9 cellular contexts compared by ENCODE assay signal in the genomic region with DNA sequence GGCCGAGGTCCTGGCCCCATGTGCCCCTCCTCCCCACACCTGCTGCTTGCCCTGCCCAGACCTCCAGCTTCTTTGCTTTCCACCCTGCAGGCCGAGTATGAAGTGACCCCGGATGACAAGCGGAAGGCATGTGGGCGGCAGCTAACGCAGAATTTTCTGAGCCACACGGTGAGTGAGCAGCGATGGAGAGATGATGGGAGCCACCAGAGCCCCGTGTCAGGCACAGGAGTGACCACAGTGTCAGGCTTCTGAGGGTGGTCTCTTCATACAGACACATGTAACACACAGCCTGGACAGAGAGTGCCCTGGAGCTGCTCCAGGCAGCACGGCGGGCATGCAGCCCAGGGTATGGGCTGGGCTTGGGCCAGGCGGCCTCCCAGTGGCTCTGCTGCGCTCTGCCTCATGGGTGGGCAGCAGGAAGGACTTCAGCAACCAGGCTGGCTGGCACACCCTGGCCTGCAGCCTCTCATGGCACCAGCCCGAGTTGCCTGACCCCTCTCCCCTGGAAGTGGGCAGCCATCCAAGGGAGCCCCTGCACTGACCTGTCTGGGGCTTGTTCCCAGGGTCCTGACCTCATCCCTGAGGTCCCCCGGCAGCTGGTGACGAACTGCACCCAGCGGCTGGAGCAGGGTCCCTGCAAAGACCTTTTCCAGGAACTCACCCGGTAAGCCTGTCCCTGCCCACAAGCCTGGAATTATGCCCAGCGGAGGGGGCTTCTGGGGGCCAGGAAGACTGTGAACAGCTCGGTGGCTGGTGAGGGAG. TPM values are rescaled to one million over a fixed set of nuclear protein-coding genes. Genes with fewer than 3 reads are reported as not detected.
DNase-seq lines count a peak whose midpoint lies in the region; ATAC-seq and TF ChIP-seq lines count a peak whose summit lies in the region.
"Had no signal": no experiment of that assay in that cellular context is flagged by ENCODE, and none has a peak within 500 bp of the region (broad histone marks: within the 10 kb centered on the region; RNA-seq: fewer than 3 reads in every experiment).

No MANE protein-coding gene starts in this region.

- no peaks in the 10 kb centered on the region for H3K9me3 Mint-ChIP-seq in activated CD8-positive, alpha-beta T cell treated with anti-CD3 and anti-CD28 coated beads for 36 hours
- H3K9me3 Mint-ChIP-seq: GM23338 had no signal

- CTCF ChIA-PET in activated CD8-positive, alpha-beta T cell treated with anti-CD3 and anti-CD28 coated beads for 36 hours (lab: Charles Lee), result interaction anchor here (0.7 to 7.0 kb wide), 16 partner anchors 10 to 123 kb away, joined by 3 to 71 read pairs (median 5); partner anchors contain the start of genes F12, LMAN2 and PRR7

- peak; percentile 5 for ATAC-seq in HG03025 (IDR thresholded peaks at IDR 0.05; ENCODE audit: low FRiP score, unreplicated experiment)
- ATAC-seq in activated CD8-positive, alpha-beta T cell treated with anti-CD3 and anti-CD28 coated beads for 36 hours, result peak; percentile 5
- ATAC-seq in right cardiac atrium, result peak; percentile 14 to 42
- peak; percentile 4 for ATAC-seq in stimulated activated naive CD8-positive, alpha-beta T cell treated with anti-CD3 and anti-CD28 coated beads, Interleukin-15, Interleukin-2, amounts not matched to agents 100 U/mL and 50 U/mL, for 24 hours
- ATAC-seq in HG03097 (IDR thresholded peaks at IDR 0.05; ENCODE audit: low FRiP score, unreplicated experiment), result no peak
- ATAC-seq in GM18861 (IDR thresholded peaks at IDR 0.05; ENCODE audit: unreplicated experiment), result no peak
- ATAC-seq: GM23338 had no signal

- H3K27ac Mint-ChIP-seq in activated CD8-positive, alpha-beta T cell treated with anti-CD3 and anti-CD28 coated beads for 36 hours, result peak overlapping the region; percentile 98
- H3K27ac Mint-ChIP-seq: GM23338 had no signal

- H3K9me3 ChIP-seq in right cardiac atrium (ENCODE audit: control insufficient read depth, low read length), result no peaks in the 10 kb centered on the region

- POLR2A ChIA-PET in activated CD8-positive, alpha-beta T cell treated with anti-CD3 and anti-CD28 coated beads for 36 hours (lab: Charles Lee), result interaction anchor here (0.7 to 15.2 kb wide), 13 partner anchors 10 to 124 kb away, joined by 3 to 606 read pairs (median 6); partner anchors contain the start of gene PRR7

- no peaks in the 10 kb centered on the region for H3K27me3 ChIP-seq in right cardiac atrium (ENCODE audit: control insufficient read depth, insufficient read depth)

- peak overlapping the region; percentile 97 for H3K4me3 Mint-ChIP-seq in activated CD8-positive, alpha-beta T cell treated with anti-CD3 and anti-CD28 coated beads for 36 hours
- H3K4me3 Mint-ChIP-seq: GM23338 had no signal

- H3K27ac ChIP-seq in right cardiac atrium (ENCODE audit: low read length), result no peak overlapping the region

- WGBS in right cardiac atrium, result 81% methylated on average over 20 of the region's 20 CpGs

- no peaks in the 10 kb centered on the region for H3K27me3 Mint-ChIP-seq in activated CD8-positive, alpha-beta T cell treated with anti-CD3 and anti-CD28 coated beads for 36 hours

- H3K36me3 Mint-ChIP-seq in activated CD8-positive, alpha-beta T cell treated with anti-CD3 and anti-CD28 coated beads for 36 hours (ENCODE audit: low read depth), result peaks cover 87% of the 10 kb centered on the region

- H3K4me1 Mint-ChIP-seq in activated CD8-positive, alpha-beta T cell treated with anti-CD3 and anti-CD28 coated beads for 36 hours (ENCODE audit: low read depth), result peaks cover 62% of the 10 kb centered on the region

- DNase-seq in activated CD8-positive, alpha-beta T cell treated with anti-CD3 and anti-CD28 coated beads for 36 hours, result peak; percentile 85
- DNase-seq in right cardiac atrium, result peak in 2 of 3 donors; percentile 65 to 69
- peak; percentile 72 for DNase-seq in stimulated activated naive CD8-positive, alpha-beta T cell treated with anti-CD3 and anti-CD28 coated beads, Interleukin-15, Interleukin-2, amounts not matched to agents 100 U/mL and 50 U/mL, for 24 hours
- no peak for DNase-seq in LoVo (ENCODE audit: low spot score)

- TF ChIP-seq CTCF in activated CD8-positive, alpha-beta T cell treated with anti-CD3 and anti-CD28 coated beads for 36 hours (IDR thresholded peaks at IDR 0.05), result no peak

- H3K4me1 ChIP-seq in right cardiac atrium (ENCODE audit: control insufficient read depth, insufficient read depth, low read length), result peaks cover 5% of the 10 kb centered on the region

- intact Hi-C loops in activated CD8-positive, alpha-beta T cell treated with anti-CD3 and anti-CD28 coated beads for 36 hours (cut with micrococcal nuclease), result no loop called here
- intact Hi-C loops in right cardiac atrium (cut with DNase I), result no loop called here

- no peak overlapping the region for H3K4me3 ChIP-seq in right cardiac atrium (ENCODE audit: low read length)
- H3K4me3 ChIP-seq: GM23338 had no signal

RNA-seq across cellular contexts. Expression of gene GRK6, which starts 5.8 kb away (rescaled TPM):
- 100 to 1,000 TPM; 133 to 137 TPM for total RNA-seq in activated CD8-positive, alpha-beta T cell treated with anti-CD3 and anti-CD28 coated beads for 36 hours
- 10 to 100 TPM; 13.2 to 16.9 (median 15.5) TPM for total RNA-seq in right cardiac atrium
- polyA plus RNA-seq in right cardiac atrium, result 7.4 TPM

RNA-seq across cellular contexts. Expression of gene PRR7, which starts 14.3 kb away (rescaled TPM):
- total RNA-seq in activated CD8-positive, alpha-beta T cell treated with anti-CD3 and anti-CD28 coated beads for 36 hours, result 10 to 100 TPM; 32.6 to 36.4 TPM
- total RNA-seq in right cardiac atrium, result under 1 TPM in 3 of 4 donors, not detected in 1; 0.33 to 0.45 (median 0.35) TPM
- 0.27 TPM for polyA plus RNA-seq in right cardiac atrium

RNA-seq across cellular contexts. Expression of gene F12, which starts 23.0 kb away (rescaled TPM):
- 1 to 10 TPM; 7.9 TPM for total RNA-seq in activated CD8-positive, alpha-beta T cell treated with anti-CD3 and anti-CD28 coated beads for 36 hours
- under 1 TPM; 0.17 to 0.34 (median 0.26) TPM for total RNA-seq in right cardiac atrium
- 0.27 TPM for polyA plus RNA-seq in right cardiac atrium

RNA-seq across cellular contexts. Expression of gene PFN3, which starts 31.9 kb away (rescaled TPM):
- total RNA-seq in activated CD8-positive, alpha-beta T cell treated with anti-CD3 and anti-CD28 coated beads for 36 hours, result not detected
- total RNA-seq in right cardiac atrium, result not detected
- polyA plus RNA-seq in right cardiac atrium, result not detected
- total RNA-seq: kidney epithelial cell had no signal

RNA-seq across cellular contexts. Expression of gene DBN1, which starts 41.1 kb away (rescaled TPM):
- 100 to 1,000 TPM; 101 to 105 TPM for total RNA-seq in activated CD8-positive, alpha-beta T cell treated with anti-CD3 and anti-CD28 coated beads for 36 hours
- 10 to 100 TPM; 15.3 to 44.8 (median 25.3) TPM for total RNA-seq in right cardiac atrium
- 17.7 TPM for polyA plus RNA-seq in right cardiac atrium

Comparison
In these comparisons a context has a peak if more than half of its experiments do, and no peak if none do; other contexts are left out.
1. ATAC-seq: peak in HG03025 (single experiment), activated CD8-positive, alpha-beta T cell treated with anti-CD3 and anti-CD28 coated beads for 36 hours (single experiment), right cardiac atrium (2 of 2) and stimulated activated naive CD8-positive, alpha-beta T cell treated with anti-CD3 and anti-CD28 coated beads, Interleukin-15, Interleukin-2, amounts not matched to agents 100 U/mL and 50 U/mL, for 24 hours (single experiment); none in HG03097 (single experiment) and GM18861 (single experiment).
2. RNA of gene GRK6, which starts 5.8 kb away (total RNA-seq): 133 to 137 TPM in activated CD8-positive, alpha-beta T cell treated with anti-CD3 and anti-CD28 coated beads for 36 hours; 13.2 to 16.9 TPM in right cardiac atrium; every median in the first group is over 4 times any median in the second.
3. RNA of gene PRR7, which starts 14.3 kb away (total RNA-seq): 32.6 to 36.4 TPM in activated CD8-positive, alpha-beta T cell treated with anti-CD3 and anti-CD28 coated beads for 36 hours; 0.33 to 0.45 TPM in right cardiac atrium; every median in the first group is over 10 times any median in the second.
4. RNA of gene F12, which starts 23.0 kb away (total RNA-seq): 7.9 TPM in activated CD8-positive, alpha-beta T cell treated with anti-CD3 and anti-CD28 coated beads for 36 hours; 0.17 to 0.34 TPM in right cardiac atrium; every median in the first group is over 4 times any median in the second.